8 cellular contexts compared by ENCODE assay signal in the genomic region with DNA sequence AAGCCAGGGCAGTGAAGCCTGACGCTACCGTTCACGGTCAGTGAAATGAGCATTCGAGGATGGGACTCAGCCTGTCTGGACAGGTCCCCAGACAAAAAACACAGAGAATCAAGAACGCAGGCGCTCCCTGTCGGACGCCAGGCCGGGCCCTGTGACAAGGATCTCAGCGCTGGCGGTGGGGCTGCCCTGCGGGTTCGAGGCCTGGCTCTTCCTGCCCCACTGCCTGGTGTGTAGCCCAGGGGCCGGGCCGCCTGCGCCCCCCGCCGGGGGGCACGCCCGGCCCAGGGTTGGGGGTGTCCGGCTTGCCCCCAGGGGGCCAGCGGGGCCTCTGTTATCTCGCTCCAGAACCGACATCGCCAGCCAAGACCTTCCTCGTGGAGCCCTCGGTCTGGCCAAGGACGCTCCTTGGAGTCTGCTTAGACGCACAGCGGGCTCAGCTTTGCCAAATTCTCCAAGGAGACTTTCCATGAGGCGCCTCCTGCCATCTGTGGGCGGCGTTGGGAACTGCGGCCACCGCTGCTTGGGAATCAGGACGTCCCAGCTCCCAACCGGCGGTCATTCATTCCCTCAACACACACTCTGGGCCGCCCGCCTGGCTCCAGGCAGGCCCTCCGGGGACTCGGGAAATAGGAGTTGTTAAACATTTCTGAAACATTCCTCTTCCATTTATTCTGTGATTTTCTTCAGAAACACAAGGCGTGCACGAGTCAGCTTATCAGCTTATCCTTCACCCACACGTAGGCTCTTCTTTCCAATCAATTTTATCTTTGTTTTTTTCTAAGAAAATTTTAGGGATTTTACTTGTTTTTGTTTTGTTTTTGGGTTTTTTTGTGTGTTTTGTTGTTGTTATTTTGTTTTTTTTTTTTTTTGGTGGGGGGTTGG. TPM values are rescaled to one million over a fixed set of nuclear protein-coding genes. Genes with fewer than 3 reads are reported as not detected.
DNase-seq lines count a peak whose midpoint lies in the region; ATAC-seq, FAIRE-seq and TF ChIP-seq lines count a peak whose summit lies in the region.

No MANE protein-coding gene starts in this region.

- H3K27me3 ChIP-seq in WERI-Rb-1 (ENCODE audit: insufficient read depth, low read depth, severe bottlenecking) (no peaks in the 10 kb centered on the region), pancreas (no peaks in the 10 kb centered on the region)

- no peak overlapping the region for H3K27ac Mint-ChIP-seq in activated CD8-positive, alpha-beta T cell treated with anti-CD3 and anti-CD28 coated beads for 36 hours
- H3K27ac Mint-ChIP-seq in activated CD8-positive, alpha-beta T cell treated with anti-CD3 and anti-CD28 coated beads, Interleukin-2, amount 10 ng/mL, durations not matched to agents 7 days and 5 days, result no peak overlapping the region

- H3K9me3 Mint-ChIP-seq in activated CD8-positive, alpha-beta T cell treated with anti-CD3 and anti-CD28 coated beads for 36 hours, result no peaks in the 10 kb centered on the region
- H3K9me3 Mint-ChIP-seq in activated CD8-positive, alpha-beta T cell treated with anti-CD3 and anti-CD28 coated beads, Interleukin-2, amount 10 ng/mL, durations not matched to agents 7 days and 5 days (ENCODE audit: insufficient read depth), result no peaks in the 10 kb centered on the region

- no peaks in the 10 kb centered on the region for H3K36me3 Mint-ChIP-seq in activated CD8-positive, alpha-beta T cell treated with anti-CD3 and anti-CD28 coated beads for 36 hours (ENCODE audit: low read depth)
- H3K36me3 Mint-ChIP-seq in activated CD8-positive, alpha-beta T cell treated with anti-CD3 and anti-CD28 coated beads, Interleukin-2, amount 10 ng/mL, durations not matched to agents 7 days and 5 days (ENCODE audit: low read depth), result no peaks in the 10 kb centered on the region

- H3K27me3 Mint-ChIP-seq in activated CD8-positive, alpha-beta T cell treated with anti-CD3 and anti-CD28 coated beads for 36 hours, result peaks cover 54% of the 10 kb centered on the region
- peaks cover 46% of the 10 kb centered on the region for H3K27me3 Mint-ChIP-seq in activated CD8-positive, alpha-beta T cell treated with anti-CD3 and anti-CD28 coated beads, Interleukin-2, amount 10 ng/mL, durations not matched to agents 7 days and 5 days (ENCODE audit: low read depth)

- peaks cover 4 to 20% (median 13%) of the 10 kb centered on the region in 3 donors for H3K4me1 ChIP-seq in pancreas

- CTCF ChIA-PET in activated CD8-positive, alpha-beta T cell treated with anti-CD3 and anti-CD28 coated beads for 36 hours (lab: Charles Lee), result interaction anchor here (0.9 to 1.3 kb wide), 4 partner anchors 10 to 495 kb away, joined by 3 to 6 read pairs (median 3); no protein-coding TSS in a partner anchor
- CTCF ChIA-PET in activated CD8-positive, alpha-beta T cell treated with anti-CD3 and anti-CD28 coated beads, Interleukin-2, amount 10 ng/mL, durations not matched to agents 7 days and 5 days (lab: Charles Lee), result interaction anchor here (1.7 kb wide), 1 partner anchor 9 kb away, joined by 6 read pairs; no protein-coding TSS in a partner anchor

- intact Hi-C loops in activated CD8-positive, alpha-beta T cell treated with anti-CD3 and anti-CD28 coated beads for 36 hours (cut with micrococcal nuclease), result no loop called here
- intact Hi-C loops in head of caudate nucleus (cut with DNase I), result no loop called here
- intact Hi-C loops in pancreas (cut with DNase I), result loop anchor here in 1 of 3 donors (2.0 kb wide), 1 partner anchor 169 kb away; no protein-coding TSS in a partner anchor

- POLR2A ChIA-PET in activated CD8-positive, alpha-beta T cell treated with anti-CD3 and anti-CD28 coated beads for 36 hours (lab: Charles Lee), result interaction anchor here (1.2 kb wide), 1 partner anchor 100 kb away, joined by 3 read pairs; no protein-coding TSS in a partner anchor
- POLR2A ChIA-PET in activated CD8-positive, alpha-beta T cell treated with anti-CD3 and anti-CD28 coated beads, Interleukin-2, amount 10 ng/mL, durations not matched to agents 7 days and 5 days (lab: Charles Lee), result no interaction called here

- no peaks in the 10 kb centered on the region for H3K36me3 ChIP-seq in WERI-Rb-1
- H3K36me3 ChIP-seq in pancreas, result no peaks in the 10 kb centered on the region

- no peak for ATAC-seq in activated CD8-positive, alpha-beta T cell treated with anti-CD3 and anti-CD28 coated beads for 36 hours
- ATAC-seq in activated CD8-positive, alpha-beta T cell treated with anti-CD3 and anti-CD28 coated beads, Interleukin-2, amount 10 ng/mL, durations not matched to agents 7 days and 5 days, result no peak
- ATAC-seq in pancreas, result peak; percentile 84 to 93 (median 90)
- ATAC-seq in HG02798 (IDR thresholded peaks at IDR 0.05; ENCODE audit: poor library complexity, unreplicated experiment), result no peak
- ATAC-seq in GM21423 (IDR thresholded peaks at IDR 0.05; ENCODE audit: unreplicated experiment), result no peak

- H3K27ac ChIP-seq in WERI-Rb-1, result no peak overlapping the region
- peak overlapping the region in 3 of 4 donors; percentile 44 to 80 (median 55) for H3K27ac ChIP-seq in pancreas

- H3K9me3 ChIP-seq in WERI-Rb-1 (ENCODE audit: severe bottlenecking), result no peaks in the 10 kb centered on the region
- H3K9me3 ChIP-seq in pancreas, result no peaks in the 10 kb centered on the region

- peak; percentile 54 for TF ChIP-seq CTCF in activated CD8-positive, alpha-beta T cell treated with anti-CD3 and anti-CD28 coated beads for 36 hours (IDR thresholded peaks at IDR 0.05)
- TF ChIP-seq CTCF in WERI-Rb-1 (IDR thresholded peaks at IDR 0.05; ENCODE audit: low read depth, low read length), result peak; percentile 96
- TF ChIP-seq CTCF in pancreas (IDR thresholded peaks at IDR 0.05), result peak; percentile 76 to 99 (median 91)

- no peak overlapping the region for H3K4me3 Mint-ChIP-seq in activated CD8-positive, alpha-beta T cell treated with anti-CD3 and anti-CD28 coated beads for 36 hours
- no peak overlapping the region for H3K4me3 Mint-ChIP-seq in activated CD8-positive, alpha-beta T cell treated with anti-CD3 and anti-CD28 coated beads, Interleukin-2, amount 10 ng/mL, durations not matched to agents 7 days and 5 days

- no peak for FAIRE-seq in pancreas (lab: Jason Lieb, UNC)

- H3K4me3 ChIP-seq in WERI-Rb-1 (ENCODE audit: low read depth, low read length) (peak overlapping the region; percentile 6), pancreas (no peak overlapping the region)

- WGBS in pancreas, 2 donors, result 18 to 20% methylated on average over 45 of the region's 45 CpGs

- H3K4me1 Mint-ChIP-seq in activated CD8-positive, alpha-beta T cell treated with anti-CD3 and anti-CD28 coated beads for 36 hours (ENCODE audit: low read depth), result peaks cover 2% of the 10 kb centered on the region
- H3K4me1 Mint-ChIP-seq in activated CD8-positive, alpha-beta T cell treated with anti-CD3 and anti-CD28 coated beads, Interleukin-2, amount 10 ng/mL, durations not matched to agents 7 days and 5 days (ENCODE audit: low read depth), result no peaks in the 10 kb centered on the region

- peak; percentile 49 for DNase-seq in activated CD8-positive, alpha-beta T cell treated with anti-CD3 and anti-CD28 coated beads for 36 hours
- DNase-seq in activated CD8-positive, alpha-beta T cell treated with anti-CD3 and anti-CD28 coated beads, Interleukin-2, amount 10 ng/mL, durations not matched to agents 7 days and 5 days, result no peak
- DNase-seq in M059J (ENCODE audit: low read depth) (peak; percentile 97), WERI-Rb-1 (peak; percentile 92), head of caudate nucleus (peak; percentile 65 to 91 (median 80)), pancreas (peak; percentile 85 to 94 (median 89))

RNA-seq across cellular contexts. Expression of a gene that starts 11.3 kb away (rescaled TPM):
- total RNA-seq in activated CD8-positive, alpha-beta T cell treated with anti-CD3 and anti-CD28 coated beads for 36 hours, result under 1 TPM; 0.65 to 0.76 TPM
- not detected for total RNA-seq in activated CD8-positive, alpha-beta T cell treated with anti-CD3 and anti-CD28 coated beads, Interleukin-2, amount 10 ng/mL, durations not matched to agents 7 days and 5 days
- 13.1 and 20.5 TPM in 2 replicates for total RNA-seq in M059J (2014; rRNA removed; shearing (Covaris generic))
- 10 to 100 TPM in 4 of 6 donors, 1 to 10 TPM in 2; 7.7 to 18.2 (median 12.8) TPM for total RNA-seq in pancreas
- polyA plus RNA-seq in pancreas, result 10 to 100 TPM in 1 of 2 donors, 1 to 10 TPM in 1; 9.4 to 16.6 TPM

Comparison
In these comparisons a context has a peak if more than half of its experiments do, and no peak if none do; other contexts are left out.
1. ATAC-seq: peak in pancreas (4 of 4); none in activated CD8-positive, alpha-beta T cell treated with anti-CD3 and anti-CD28 coated beads for 36 hours (single experiment), activated CD8-positive, alpha-beta T cell treated with anti-CD3 and anti-CD28 coated beads, Interleukin-2, amount 10 ng/mL, durations not matched to agents 7 days and 5 days (single experiment), HG02798 (single experiment) and GM21423 (single experiment).
2. Peak in every context shown above with its lines, with median percentiles within 50 percentile points of each other: CTCF ChIP-seq.